10 cellular contexts compared by ENCODE assay signal in the genomic region with DNA sequence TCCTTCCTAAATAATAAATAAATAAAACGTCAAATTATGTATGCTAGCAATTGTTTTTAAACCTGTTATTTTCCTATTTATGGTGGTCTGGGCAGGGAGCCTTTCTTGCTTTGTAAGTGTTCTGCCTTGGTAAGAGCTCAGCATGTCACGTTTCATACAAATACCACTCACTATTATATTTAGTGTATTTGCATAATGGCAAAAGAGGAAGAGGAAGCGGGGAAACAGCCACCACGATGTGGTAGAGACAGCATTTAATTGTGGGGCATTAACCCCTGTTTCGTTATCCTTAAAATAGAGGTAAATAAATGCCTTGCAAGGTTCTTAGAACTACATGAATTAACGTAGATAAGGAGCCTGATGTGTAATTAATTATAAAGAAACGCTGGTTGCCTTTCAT. TPM values are rescaled to one million over a fixed set of nuclear protein-coding genes. Genes with fewer than 3 reads are reported as not detected.
DNase-seq lines count a peak whose midpoint lies in the region; ATAC-seq, FAIRE-seq and TF ChIP-seq lines count a peak whose summit lies in the region.
"Had no signal": no experiment of that assay in that cellular context is flagged by ENCODE, and none has a peak within 500 bp of the region (broad histone marks: within the 10 kb centered on the region; RNA-seq: fewer than 3 reads in every experiment).

No MANE protein-coding gene starts in this region.

- 66 to 74% methylated on average over 7 of the region's 7 CpGs for WGBS in pancreas, 2 donors

- FAIRE-seq in pancreas (lab: Jason Lieb, UNC) = no peak
- FAIRE-seq: A549, islet of Langerhans had no signal

- peaks cover 21% of the 10 kb centered on the region for H3K4me1 ChIP-seq in iPS-20b (ENCODE audit: insufficient read depth, low read length)
- H3K4me1 ChIP-seq in pancreas = peaks cover 0 to 8% (median 0%) of the 10 kb centered on the region in 3 donors

- DNase-seq in NCI-H1417 (lab: John Stamatoyannopoulos, UW) = peak in 2 of 3 experiments; percentile 57 to 89
- DNase-seq in NCI-H1417 treated with DMSO at 0.1 percent for 48 hours (lab: John Stamatoyannopoulos, UW) = no peak
- peak; percentile 33 to 61 for DNase-seq in NCI-H526 (lab: John Stamatoyannopoulos, UW)
- no peak for DNase-seq in left cardiac atrium
- DNase-seq in pancreas = no peak
- DNase-seq in G401 (ENCODE audit: low spot score) = no peak

- TF ChIP-seq CTCF in pancreas (IDR thresholded peaks at IDR 0.05) = no peak

- ATAC-seq in HG02642 (IDR thresholded peaks at IDR 0.05; ENCODE audit: poor library complexity, unreplicated experiment) (peak; percentile 46), left cardiac atrium (no peak), pancreas (no peak)
- ATAC-seq: A549 had no signal

- H3K4me3 ChIP-seq in iPS-20b (ENCODE audit: low read length) (peak overlapping the region; percentile 88), pancreas (no peak overlapping the region)

- H3K36me3 ChIP-seq in iPS-20b (ENCODE audit: insufficient read depth, low read depth, low read length) (peaks cover 21% of the 10 kb centered on the region), pancreas (no peaks in the 10 kb centered on the region)

- no peaks in the 10 kb centered on the region for H3K9me3 ChIP-seq in iPS-20b (ENCODE audit: insufficient read depth, low read depth, low read length)
- no peaks in the 10 kb centered on the region for H3K9me3 ChIP-seq in pancreas
- H3K9me3 ChIP-seq: A549 had no signal

- peak overlapping the region; percentile 20; the same call in 1 of the 2 replicates for H3K9ac ChIP-seq in iPS-20b (ENCODE audit: low read depth, low read length)

- no peak overlapping the region for H3K27ac ChIP-seq in iPS-20b (ENCODE audit: low read length)
- no peak overlapping the region for H3K27ac ChIP-seq in pancreas

- H3K27me3 ChIP-seq in iPS-20b (ENCODE audit: insufficient read depth, low read length) (no peaks in the 10 kb centered on the region), pancreas (no peaks in the 10 kb centered on the region)

- intact Hi-C loops in left cardiac atrium (cut with DNase I) = no loop called here
- intact Hi-C loops in pancreas (cut with DNase I) = no loop called here

- in situ Hi-C loops in G401 (cut with HindIII; ENCODE audit: low sequenced_read_pairs) = no loop called here

RNA-seq across cellular contexts. Expression of a gene that starts 2.0 kb away (rescaled TPM):
- total RNA-seq in left cardiac atrium = 10 to 100 TPM in 1 of 2 donors, 1 to 10 TPM in 1; 9.9 to 11.6 TPM
- 10 to 100 TPM in 2 of 6 donors, 1 to 10 TPM in 4; 3.8 to 19.2 (median 6.1) TPM for total RNA-seq in pancreas
- 10 to 100 TPM; 10.3 to 14.0 TPM for polyA plus RNA-seq in pancreas
- total RNA-seq in G401 (2014; rRNA removed; shearing (Covaris generic)) = 46.0 and 72.8 TPM in 2 replicates

RNA-seq across cellular contexts. Expression of a gene that starts 42.5 kb away (rescaled TPM):
- total RNA-seq in left cardiac atrium (10 to 100 TPM; 29.0 to 36.3 TPM), pancreas (10 to 100 TPM; 16.1 to 24.0 (median 19.0) TPM)
- polyA plus RNA-seq in pancreas = 10 to 100 TPM; 14.1 to 26.2 TPM
- total RNA-seq in G401 (2014; rRNA removed; shearing (Covaris generic)) = 38.8 and 46.0 TPM in 2 replicates

Comparison
In these comparisons a context has a peak if more than half of its experiments do, and no peak if none do; other contexts are left out.
1. DNase-seq: peak in NCI-H1417 (2 of 3) and NCI-H526 (2 of 2); none in NCI-H1417 treated with DMSO at 0.1 percent for 48 hours (single experiment), left cardiac atrium (single experiment), pancreas (0 of 6) and G401 (single experiment).